In the genomic region with DNA sequence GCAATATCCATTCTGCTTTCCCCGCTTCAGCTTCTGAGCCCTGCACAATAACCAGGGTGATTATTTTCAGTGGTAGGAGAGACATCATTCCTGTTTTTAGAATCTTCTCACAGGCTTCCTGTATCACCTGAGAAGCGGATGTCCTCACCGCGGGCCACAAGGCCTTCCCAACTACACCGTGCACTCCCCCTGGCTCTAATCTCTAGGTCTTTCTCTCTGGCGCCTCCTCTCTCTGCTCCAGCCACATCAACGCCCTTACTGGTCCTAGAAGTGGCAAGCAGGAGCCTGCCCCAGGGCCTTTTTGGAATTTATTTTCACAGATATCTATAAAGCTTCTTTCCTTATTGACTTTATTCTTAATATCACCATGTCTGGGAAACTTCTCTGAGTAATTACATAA, we compare ENCODE assay signal across 29 cellular contexts.
"Had no signal": no experiment of that assay in that cellular context is flagged by ENCODE, and none has a peak within 500 bp of the region (broad histone marks: within the 10 kb centered on the region; RNA-seq: fewer than 3 reads in every experiment).

No MANE protein-coding gene starts in this region.

- H3K4me1 Mint-ChIP-seq: nephron progenitor cell; neural crest cell; stimulated activated effector memory CD8-positive, alpha-beta T cell treated with anti-CD3 and anti-CD28 coated beads, Interleukin-12 subunit alpha, Interleukin-12 subunit beta, amount 100 ng/mL, for 72 hours; stimulated activated naive B cell treated with anti-CD40 and anti-IgM and Interleukin-4, amounts not matched to agents 10 μg/mL and 1 μg/mL and 100 μg/mL, for 72 hours had no signal

- H3K36me3 Mint-ChIP-seq: stimulated activated effector memory CD8-positive, alpha-beta T cell treated with anti-CD3 and anti-CD28 coated beads, Interleukin-12 subunit alpha, Interleukin-12 subunit beta, amount 100 ng/mL, for 72 hours; stimulated activated naive B cell treated with anti-CD40 and anti-IgM and Interleukin-4, amounts not matched to agents 10 μg/mL and 1 μg/mL and 100 μg/mL, for 72 hours had no signal

- H2AFZ ChIP-seq: parathyroid adenoma had no signal

- H3K27me3 ChIP-seq: neutrophil, ovary, right lobe of liver, sigmoid colon, stomach, thyroid gland, tibial nerve, upper lobe of left lung, vagina had no signal

- H3K4me1 ChIP-seq: parathyroid adenoma, psoas muscle, right lobe of liver, sigmoid colon, stomach, thyroid gland, tibial nerve, upper lobe of left lung, vagina had no signal

- H3K79me2 ChIP-seq: parathyroid adenoma had no signal

- H3K9ac ChIP-seq: parathyroid adenoma had no signal

- FAIRE-seq: small intestine, urothelium cell line had no signal

- ATAC-seq: natural killer cell treated with Interleukin-12 subunit alpha and Interleukin-12 subunit beta and Interleukin-15 and Interleukin-18, amount 100 ng/mL, for 72 hours; psoas muscle; right cardiac atrium; right lobe of liver; stimulated activated effector memory CD8-positive, alpha-beta T cell treated with anti-CD3 and anti-CD28 coated beads, Interleukin-12 subunit alpha, Interleukin-12 subunit beta, amount 100 ng/mL, for 72 hours; stimulated activated naive B cell treated with anti-CD40 and anti-IgM and Interleukin-4, amounts not matched to agents 10 μg/mL and 1 μg/mL and 100 μg/mL, for 72 hours had no signal

- H3K36me3 ChIP-seq: neutrophil, ovary, right lobe of liver, sigmoid colon, stomach, thoracic aorta, thyroid gland, tibial nerve, upper lobe of left lung, vagina had no signal

- H3K27me3 Mint-ChIP-seq: natural killer cell treated with Interleukin-12 subunit alpha and Interleukin-12 subunit beta and Interleukin-15 and Interleukin-18, amount 100 ng/mL, for 72 hours; progenitor cell of endocrine pancreas; stimulated activated naive B cell treated with anti-CD40 and anti-IgM and Interleukin-4, amounts not matched to agents 10 μg/mL and 1 μg/mL and 100 μg/mL, for 72 hours; stimulated activated naive CD8-positive, alpha-beta T cell treated with anti-CD3 and anti-CD28 coated beads, Interleukin-15, Interleukin-2, amounts not matched to agents 100 ng/mL and 50 ng/mL, for 24 hours had no signal

- H3K4me3 ChIP-seq: ovary, psoas muscle, right lobe of liver, sigmoid colon, stomach, thoracic aorta, thyroid gland, tibial nerve, upper lobe of left lung, vagina had no signal

- H3K9me3 ChIP-seq: neutrophil, psoas muscle, right lobe of liver, sigmoid colon, thoracic aorta, thyroid gland, vagina had no signal

- H3K27ac Mint-ChIP-seq: natural killer cell treated with Interleukin-12 subunit alpha and Interleukin-12 subunit beta and Interleukin-15 and Interleukin-18, amount 100 ng/mL, for 72 hours; nephron progenitor cell; progenitor cell of endocrine pancreas; stimulated activated effector memory CD8-positive, alpha-beta T cell treated with anti-CD3 and anti-CD28 coated beads, Interleukin-12 subunit alpha, Interleukin-12 subunit beta, amount 100 ng/mL, for 72 hours; stimulated activated naive B cell treated with anti-CD40 and anti-IgM and Interleukin-4, amounts not matched to agents 10 μg/mL and 1 μg/mL and 100 μg/mL, for 72 hours; stimulated activated naive CD8-positive, alpha-beta T cell treated with anti-CD3 and anti-CD28 coated beads, Interleukin-15, Interleukin-2, amounts not matched to agents 100 ng/mL and 50 ng/mL, for 24 hours had no signal

- H3K4me3 Mint-ChIP-seq: natural killer cell treated with Interleukin-12 subunit alpha and Interleukin-12 subunit beta and Interleukin-15 and Interleukin-18, amount 100 ng/mL, for 72 hours; nephron progenitor cell; neural crest cell; stimulated activated effector memory CD8-positive, alpha-beta T cell treated with anti-CD3 and anti-CD28 coated beads, Interleukin-12 subunit alpha, Interleukin-12 subunit beta, amount 100 ng/mL, for 72 hours; stimulated activated naive B cell treated with anti-CD40 and anti-IgM and Interleukin-4, amounts not matched to agents 10 μg/mL and 1 μg/mL and 100 μg/mL, for 72 hours; stimulated activated naive CD8-positive, alpha-beta T cell treated with anti-CD3 and anti-CD28 coated beads, Interleukin-15, Interleukin-2, amounts not matched to agents 100 ng/mL and 50 ng/mL, for 24 hours had no signal

- DNase-seq: nephron progenitor cell; nucleus accumbens; ovary; posterior cingulate gyrus; psoas muscle; right cardiac atrium; right lobe of liver; sigmoid colon; small intestine; stimulated activated CD4-positive, alpha-beta T cell treated with anti-CD3 and anti-CD28 coated beads, Interleukin-15, amount 100 ng/mL, for 24 hours; stimulated activated CD4-positive, alpha-beta T cell treated with anti-CD3 and anti-CD28 coated beads, Interleukin-2, amount 100 ng/mL, for 24 hours; stimulated activated CD4-positive, alpha-beta T cell treated with anti-CD3 and anti-CD28 coated beads, Interleukin-2, amount 100 ng/mL, for 48 hours; stimulated activated CD4-positive, alpha-beta T cell treated with anti-CD3 and anti-CD28 coated beads, Interleukin-4, amount 100 ng/mL, for 24 hours; stimulated activated naive B cell treated with anti-CD40 and anti-IgM and Interleukin-4, amounts not matched to agents 10 μg/mL and 1 μg/mL and 100 μg/mL, for 72 hours; stimulated activated naive CD4-positive, alpha-beta T cell treated with Interleukin-2 at 50 U/mL for 16 hours; stomach; thyroid gland; upper lobe of left lung had no signal

- H3K27ac ChIP-seq: neutrophil, ovary, parathyroid adenoma, psoas muscle, right lobe of liver, sigmoid colon, stomach, thoracic aorta, thyroid gland, tibial nerve, upper lobe of left lung, vagina had no signal
